In the genomic region with DNA sequence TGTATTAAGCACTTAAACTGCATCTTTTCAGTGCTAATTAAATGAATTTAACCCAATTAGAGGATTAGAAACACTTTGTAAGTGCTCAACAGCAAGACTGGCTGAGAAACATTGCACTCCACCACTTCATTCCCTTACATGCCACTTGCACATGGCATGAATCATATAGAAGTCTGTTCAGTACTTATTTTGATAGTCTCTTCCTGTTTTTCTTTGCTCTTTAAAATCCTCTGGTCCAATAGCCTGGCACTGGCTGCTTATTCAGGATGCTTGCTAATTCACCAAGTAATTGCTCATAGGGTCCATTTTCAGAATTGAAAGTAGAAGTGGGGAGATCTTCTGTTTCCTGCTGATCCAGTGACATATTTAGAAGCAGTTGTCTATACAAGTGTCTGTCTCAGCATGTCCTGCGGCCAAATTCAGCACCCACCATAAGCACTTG, we compare ENCODE assay signal across 14 cellular contexts.
DNase-seq lines count a peak whose midpoint lies in the region; ATAC-seq and TF ChIP-seq lines count a peak whose summit lies in the region.
"Had no signal": no experiment of that assay in that cellular context is flagged by ENCODE, and none has a peak within 500 bp of the region (broad histone marks: within the 10 kb centered on the region; RNA-seq: fewer than 3 reads in every experiment).

No MANE protein-coding gene starts in this region.

- TF ChIP-seq CTCF in activated CD8-positive, alpha-beta T cell treated with anti-CD3 and anti-CD28 coated beads for 36 hours (IDR thresholded peaks at IDR 0.05): no peak
- TF ChIP-seq CTCF in chondrocyte (IDR thresholded peaks at IDR 0.05): no peak
- no peak for TF ChIP-seq CTCF in mesothelial cell of epicardium (IDR thresholded peaks at IDR 0.05; ENCODE audit: unreplicated experiment)

- CTCF ChIA-PET in activated CD8-positive, alpha-beta T cell treated with anti-CD3 and anti-CD28 coated beads for 36 hours (lab: Charles Lee): no interaction called here
- CTCF ChIA-PET in activated CD8-positive, alpha-beta T cell treated with anti-CD3 and anti-CD28 coated beads, Interleukin-2, amount 10 ng/mL, durations not matched to agents 7 days and 5 days (lab: Charles Lee): no interaction called here

- H3K27me3 Mint-ChIP-seq in activated CD8-positive, alpha-beta T cell treated with anti-CD3 and anti-CD28 coated beads for 36 hours: no peaks in the 10 kb centered on the region
- H3K27me3 Mint-ChIP-seq in activated CD8-positive, alpha-beta T cell treated with anti-CD3 and anti-CD28 coated beads, Interleukin-2, amount 10 ng/mL, durations not matched to agents 7 days and 5 days (ENCODE audit: low read depth): no peaks in the 10 kb centered on the region
- H3K27me3 Mint-ChIP-seq in chondrocyte (ENCODE audit: low read depth): no peaks in the 10 kb centered on the region
- H3K27me3 Mint-ChIP-seq in mesothelial cell of epicardium (ENCODE audit: low read depth): no peaks in the 10 kb centered on the region

- no peak overlapping the region for H3K27ac Mint-ChIP-seq in activated CD8-positive, alpha-beta T cell treated with anti-CD3 and anti-CD28 coated beads for 36 hours
- H3K27ac Mint-ChIP-seq in activated CD8-positive, alpha-beta T cell treated with anti-CD3 and anti-CD28 coated beads, Interleukin-2, amount 10 ng/mL, durations not matched to agents 7 days and 5 days: no peak overlapping the region
- H3K27ac Mint-ChIP-seq in chondrocyte (ENCODE audit: unreplicated experiment): peak overlapping the region; percentile 38
- H3K27ac Mint-ChIP-seq in mesothelial cell of epicardium: no peak overlapping the region

- no peak overlapping the region for H3K4me3 Mint-ChIP-seq in activated CD8-positive, alpha-beta T cell treated with anti-CD3 and anti-CD28 coated beads for 36 hours
- H3K4me3 Mint-ChIP-seq in activated CD8-positive, alpha-beta T cell treated with anti-CD3 and anti-CD28 coated beads, Interleukin-2, amount 10 ng/mL, durations not matched to agents 7 days and 5 days: no peak overlapping the region
- H3K4me3 Mint-ChIP-seq in chondrocyte (ENCODE audit: unreplicated experiment) (no peak overlapping the region), mesothelial cell of epicardium (no peak overlapping the region)

- peak; percentile 1 for DNase-seq in activated CD8-positive, alpha-beta T cell treated with anti-CD3 and anti-CD28 coated beads for 36 hours
- DNase-seq in activated CD8-positive, alpha-beta T cell treated with anti-CD3 and anti-CD28 coated beads, Interleukin-2, amount 10 ng/mL, durations not matched to agents 7 days and 5 days: no peak
- DNase-seq in NCI-H748 treated with DMSO at 0.1 percent for 48 hours (lab: John Stamatoyannopoulos, UW): peak; percentile 71
- no peak for DNase-seq in chondrocyte (ENCODE audit: low spot score)
- DNase-seq in substantia nigra (lab: John Stamatoyannopoulos, UW): peak in 3 of 49 donors; percentile 7 to 12 (median 11)
- DNase-seq in mesothelial cell of epicardium (ENCODE audit: low spot score in 2 of 2, unreplicated experiment in 2 of 2): no peak
- no peak for DNase-seq in activated naive CD4-positive, alpha-beta T cell treated with anti-CD3 and anti-CD28 coated beads, Interleukin-2, amount 50 U/mL, for 16 hours
- DNase-seq in activated naive CD4-positive, alpha-beta T cell treated with Interleukin-2 at 50 U/mL for 16 hours: no peak
- DNase-seq: activated CD4-positive, CD25-positive, alpha-beta regulatory T cell; activated T-cell treated with anti-CD3 and anti-CD28 coated beads, Interleukin-2, amount 50 U/mL, for 48 hours; DMS79; NCI-H1694; right cardiac atrium; tibial artery had no signal

- H3K9me3 Mint-ChIP-seq in activated CD8-positive, alpha-beta T cell treated with anti-CD3 and anti-CD28 coated beads for 36 hours: no peaks in the 10 kb centered on the region
- no peaks in the 10 kb centered on the region for H3K9me3 Mint-ChIP-seq in activated CD8-positive, alpha-beta T cell treated with anti-CD3 and anti-CD28 coated beads, Interleukin-2, amount 10 ng/mL, durations not matched to agents 7 days and 5 days (ENCODE audit: insufficient read depth)
- no peaks in the 10 kb centered on the region for H3K9me3 Mint-ChIP-seq in chondrocyte (ENCODE audit: low read depth)
- H3K9me3 Mint-ChIP-seq in mesothelial cell of epicardium: no peaks in the 10 kb centered on the region

- peak overlapping the region; percentile 22 for H3K27ac ChIP-seq in substantia nigra (ENCODE audit: low read depth, low read length, poor library complexity, severe bottlenecking)
- H3K27ac ChIP-seq: tibial artery had no signal

- POLR2A ChIA-PET in activated CD8-positive, alpha-beta T cell treated with anti-CD3 and anti-CD28 coated beads for 36 hours (lab: Charles Lee): interaction anchor here (0.8 kb wide), 1 partner anchor 28 kb away, joined by 3 read pairs; no protein-coding TSS in a partner anchor
- POLR2A ChIA-PET in activated CD8-positive, alpha-beta T cell treated with anti-CD3 and anti-CD28 coated beads, Interleukin-2, amount 10 ng/mL, durations not matched to agents 7 days and 5 days (lab: Charles Lee): no interaction called here

- intact Hi-C loops in activated CD8-positive, alpha-beta T cell treated with anti-CD3 and anti-CD28 coated beads for 36 hours (cut with micrococcal nuclease): no loop called here

- peaks cover 4% of the 10 kb centered on the region for H3K4me1 Mint-ChIP-seq in activated CD8-positive, alpha-beta T cell treated with anti-CD3 and anti-CD28 coated beads for 36 hours (ENCODE audit: low read depth)
- H3K4me1 Mint-ChIP-seq in activated CD8-positive, alpha-beta T cell treated with anti-CD3 and anti-CD28 coated beads, Interleukin-2, amount 10 ng/mL, durations not matched to agents 7 days and 5 days (ENCODE audit: low read depth): no peaks in the 10 kb centered on the region
- H3K4me1 Mint-ChIP-seq in chondrocyte (ENCODE audit: low read depth) (peaks cover 18% of the 10 kb centered on the region), mesothelial cell of epicardium (peaks cover 10% of the 10 kb centered on the region)

- H3K36me3 Mint-ChIP-seq in activated CD8-positive, alpha-beta T cell treated with anti-CD3 and anti-CD28 coated beads for 36 hours (ENCODE audit: low read depth): no peaks in the 10 kb centered on the region
- H3K36me3 Mint-ChIP-seq in activated CD8-positive, alpha-beta T cell treated with anti-CD3 and anti-CD28 coated beads, Interleukin-2, amount 10 ng/mL, durations not matched to agents 7 days and 5 days (ENCODE audit: low read depth): no peaks in the 10 kb centered on the region
- H3K36me3 Mint-ChIP-seq in chondrocyte (ENCODE audit: low read depth) (no peaks in the 10 kb centered on the region), mesothelial cell of epicardium (no peaks in the 10 kb centered on the region)

- ATAC-seq in activated CD8-positive, alpha-beta T cell treated with anti-CD3 and anti-CD28 coated beads for 36 hours: no peak
- ATAC-seq in activated CD8-positive, alpha-beta T cell treated with anti-CD3 and anti-CD28 coated beads, Interleukin-2, amount 10 ng/mL, durations not matched to agents 7 days and 5 days: no peak
- ATAC-seq: right cardiac atrium had no signal

Comparison
In these comparisons a context has a peak if more than half of its experiments do, and no peak if none do; other contexts are left out.
1. DNase-seq: peak in activated CD8-positive, alpha-beta T cell treated with anti-CD3 and anti-CD28 coated beads for 36 hours (single experiment) and NCI-H748 treated with DMSO at 0.1 percent for 48 hours (single experiment); none in activated CD8-positive, alpha-beta T cell treated with anti-CD3 and anti-CD28 coated beads, Interleukin-2, amount 10 ng/mL, durations not matched to agents 7 days and 5 days (single experiment), chondrocyte (single experiment), mesothelial cell of epicardium (0 of 2), activated naive CD4-positive, alpha-beta T cell treated with anti-CD3 and anti-CD28 coated beads, Interleukin-2, amount 50 U/mL, for 16 hours (single experiment) and activated naive CD4-positive, alpha-beta T cell treated with Interleukin-2 at 50 U/mL for 16 hours (single experiment).